Comparison of ENCODE assay signal across 8 cellular contexts in the genomic region with DNA sequence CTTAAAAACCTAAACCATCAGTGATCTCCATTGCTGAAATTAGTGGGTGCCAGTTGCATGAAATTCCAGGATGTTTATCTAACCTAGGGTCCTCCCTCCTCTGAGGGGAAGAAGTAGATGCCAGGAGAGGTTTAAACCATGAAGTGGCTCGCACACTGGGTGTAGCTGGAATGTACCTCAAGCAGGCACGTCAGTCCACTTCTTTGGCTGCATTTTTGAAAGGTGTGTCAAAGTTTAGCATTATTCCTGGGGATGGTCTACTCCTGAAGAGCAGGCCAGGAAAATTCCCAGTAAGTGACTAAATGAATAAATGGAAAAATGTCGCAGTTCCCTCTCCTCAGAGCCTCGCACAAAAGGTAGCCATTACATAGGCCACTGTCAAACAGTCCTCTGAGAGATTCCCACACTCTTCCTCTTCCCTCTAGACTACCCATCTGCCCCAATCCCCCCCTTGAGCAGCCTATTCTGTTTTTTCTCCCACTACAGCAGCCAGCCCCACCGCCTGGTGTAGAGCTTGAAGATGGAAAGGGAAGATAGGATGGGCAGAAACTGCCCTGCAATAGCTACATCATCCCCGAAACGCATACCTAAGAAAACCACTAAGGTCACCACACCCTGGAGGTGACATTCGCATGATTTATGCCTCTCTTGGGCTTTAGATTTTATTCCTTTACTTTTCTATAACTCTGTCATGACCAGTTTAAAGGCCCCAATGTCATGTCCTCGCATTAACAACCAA. TPM values are rescaled to one million over a fixed set of nuclear protein-coding genes. Genes with fewer than 3 reads are reported as not detected.
DNase-seq lines count a peak whose midpoint lies in the region; ATAC-seq and TF ChIP-seq lines count a peak whose summit lies in the region.

No MANE protein-coding gene starts in this region.

- no peak for TF ChIP-seq CTCF in MCF 10A (IDR thresholded peaks at IDR 0.05; ENCODE audit: unreplicated experiment)

- peaks cover 28 to 40% (median 33%) of the 10 kb centered on the region in 4 donors for H3K4me1 Mint-ChIP-seq in CD4-positive, CD25-positive, alpha-beta regulatory T cell
- peaks cover 53% of the 10 kb centered on the region for H3K4me1 Mint-ChIP-seq in MCF 10A (ENCODE audit: insufficient read depth, unreplicated experiment)
- peaks cover 30 to 39% (median 35%) of the 10 kb centered on the region in 3 donors for H3K4me1 Mint-ChIP-seq in naive B cell

- H3K36me3 Mint-ChIP-seq in CD4-positive, CD25-positive, alpha-beta regulatory T cell: no peaks in the 10 kb centered on the region
- H3K36me3 Mint-ChIP-seq in MCF 10A (ENCODE audit: insufficient read depth, unreplicated experiment) (no peaks in the 10 kb centered on the region), naive B cell (no peaks in the 10 kb centered on the region)

- intact Hi-C loops in MCF 10A (cut with micrococcal nuclease): loop anchor here (1.0 kb wide), 1 partner anchor 47 kb away; no protein-coding TSS in a partner anchor

- POLR2A ChIA-PET in MCF 10A (lab: Yijun Ruan, JAX): interaction anchor here (0.6 to 3.8 kb wide), 27 partner anchors 9 to 1474 kb away, joined by 3 to 51 read pairs (median 5); partner anchors contain the start of genes GABPB1 and LYSMD2

- peak overlapping the region in 2 of 3 donors; percentile 81 to 90 for H3K27ac Mint-ChIP-seq in CD4-positive, CD25-positive, alpha-beta regulatory T cell
- H3K27ac Mint-ChIP-seq in MCF 10A (ENCODE audit: low read depth, unreplicated experiment) (peak overlapping the region; percentile 96), naive B cell (peak overlapping the region in 4 of 6 donors; percentile 16 to 93 (median 78))

- ATAC-seq in CD4-positive, CD25-positive, alpha-beta regulatory T cell (ENCODE audit: low read depth in 2 of 2): no peak
- no peak for ATAC-seq in naive B cell (ENCODE audit: low read depth in 2 of 2)

- peaks cover 15% of the 10 kb centered on the region for H3K27me3 Mint-ChIP-seq in CD4-positive, CD25-positive, alpha-beta regulatory T cell
- no peaks in the 10 kb centered on the region for H3K27me3 Mint-ChIP-seq in MCF 10A (ENCODE audit: insufficient read depth, unreplicated experiment)
- no peaks in the 10 kb centered on the region for H3K27me3 Mint-ChIP-seq in naive B cell

- H3K27ac ChIP-seq in CD4-positive, CD25-positive, alpha-beta regulatory T cell (ENCODE audit: insufficient read depth, low read length, poor library complexity, severe bottlenecking): no peak overlapping the region
- no peak overlapping the region for H3K27ac ChIP-seq in HUES64 (ENCODE audit: low read depth, low read length)

- no peaks in the 10 kb centered on the region for H3K9me3 Mint-ChIP-seq in CD4-positive, CD25-positive, alpha-beta regulatory T cell
- H3K9me3 Mint-ChIP-seq in MCF 10A (ENCODE audit: unreplicated experiment) (no peaks in the 10 kb centered on the region), naive B cell (no peaks in the 10 kb centered on the region)

- peak overlapping the region; percentile 52 for H3K4me3 ChIP-seq in CD4-positive, CD25-positive, alpha-beta regulatory T cell (ENCODE audit: low read depth, low read length)
- H3K4me3 ChIP-seq in HUES64 (ENCODE audit: low read length): peak overlapping the region; percentile 89; the same call in 1 of the 2 replicates

- H3K27me3 ChIP-seq in CD4-positive, CD25-positive, alpha-beta regulatory T cell (ENCODE audit: control insufficient read depth, insufficient read depth, low read length): no peaks in the 10 kb centered on the region
- peaks cover 3% of the 10 kb centered on the region; the same call in 1 of the 2 replicates for H3K27me3 ChIP-seq in HUES64 (ENCODE audit: insufficient read depth, low read length)

- H3K36me3 ChIP-seq in CD4-positive, CD25-positive, alpha-beta regulatory T cell (ENCODE audit: control insufficient read depth, insufficient read depth, low read length): no peaks in the 10 kb centered on the region
- no peaks in the 10 kb centered on the region for H3K36me3 ChIP-seq in HUES64 (ENCODE audit: insufficient read depth, low read length)

- no peak overlapping the region for H3K9ac ChIP-seq in HUES64 (ENCODE audit: low read depth, low read length)

- H3K9me3 ChIP-seq in CD4-positive, CD25-positive, alpha-beta regulatory T cell (ENCODE audit: control insufficient read depth in 2 of 2, low read length in 2 of 2): no peaks in the 10 kb centered on the region
- H3K9me3 ChIP-seq in HUES64 (ENCODE audit: insufficient read depth, low read depth, low read length): no peaks in the 10 kb centered on the region

- DNase-seq in CD4-positive, CD25-positive, alpha-beta regulatory T cell: no peak
- DNase-seq in MCF 10A (ENCODE audit: unreplicated experiment) (no peak), naive B cell (no peak), dermis blood vessel endothelial cell (no peak), cerebellum (ENCODE audit: low spot score) (no peak), NCI-H526 (lab: John Stamatoyannopoulos, UW) (no peak)
- DNase-seq in activated CD4-positive, alpha-beta T cell treated with anti-CD3 and anti-CD28 coated beads, Interleukin-2, amount 50 U/mL, for 1 hour: no peak

- CTCF ChIA-PET in MCF 10A (lab: Yijun Ruan, JAX): interaction anchor here (0.6 to 1.6 kb wide), 4 partner anchors 14 to 49 kb away, joined by 3 to 4 read pairs (median 4); no protein-coding TSS in a partner anchor

- WGBS in HUES64: 89% methylated on average over 8 of the region's 9 CpGs

- peaks cover 34% of the 10 kb centered on the region for H3K4me1 ChIP-seq in CD4-positive, CD25-positive, alpha-beta regulatory T cell (ENCODE audit: control insufficient read depth, insufficient read depth, low read length, poor library complexity, severe bottlenecking)
- H3K4me1 ChIP-seq in HUES64 (ENCODE audit: insufficient read depth, low read length): peaks cover 12% of the 10 kb centered on the region

- TSS peak; percentile 70 for BruUV-seq in MCF 10A (replicated peaks; lab: Mats Ljungman, UMichigan)

- H3K4me3 Mint-ChIP-seq in CD4-positive, CD25-positive, alpha-beta regulatory T cell: peak overlapping the region; percentile 92 to 98 (median 94)
- H3K4me3 Mint-ChIP-seq in MCF 10A (ENCODE audit: unreplicated experiment) (peak overlapping the region; percentile 96), naive B cell (peak overlapping the region; percentile 3 to 97 (median 91))

RNA-seq across cellular contexts. Expression of gene TMOD3, which starts 0.7 kb away (rescaled TPM):
- 68.2 TPM for total RNA-seq in CD4-positive, CD25-positive, alpha-beta regulatory T cell
- polyA plus RNA-seq in CD4-positive, CD25-positive, alpha-beta regulatory T cell: 10 to 100 TPM; 28.3 to 41.2 (median 32.5) TPM
- polyA plus RNA-seq in HUES64 (2013, experiment 1 of 2): 16.5 TPM
- 17.8 TPM for polyA plus RNA-seq in HUES64 (2013, experiment 2 of 2)
- total RNA-seq in MCF 10A (2022) (93.5 and 94.6 TPM in 2 replicates), dermis blood vessel endothelial cell (86.6 and 142 TPM in 2 replicates), cerebellum (33.5 TPM)
- polyA plus RNA-seq in naive B cell (ENCODE audit: low read depth in 6 of 6): 10 to 100 TPM; 19.3 to 30.3 (median 25.2) TPM
